Comparison of ENCODE assay signal across 7 cellular contexts in genomic region chr12:93571854-93572711, GRCh38. TPM values are rescaled to one million over a fixed set of nuclear protein-coding genes. Genes with fewer than 3 reads are reported as not detected.
DNase-seq lines count a peak whose midpoint lies in the region; TF ChIP-seq lines count a peak whose summit lies in the region.

TSS of gene SOCS2 (plus strand) at chr12:93572675. CDS start at chr12:93572898, 223 bp downstream.

- 4 to 6% methylated on average over 17 to 23 of the region's 71 CpGs for WGBS in thyroid gland, 2 donors

- no peaks in the 10 kb centered on the region for H3K79me2 ChIP-seq in Loucy (ENCODE audit: insufficient read depth, low read length)

- H4K20me1 ChIP-seq in Loucy (ENCODE audit: insufficient read depth, low read length, poor library complexity, severe bottlenecking): no peaks in the 10 kb centered on the region

- peaks cover 50% of the 10 kb centered on the region for H3K27me3 ChIP-seq in Loucy (ENCODE audit: insufficient read depth, low read length, poor library complexity, severe bottlenecking)
- no peaks in the 10 kb centered on the region for H3K27me3 ChIP-seq in muscle layer of colon (ENCODE audit: control insufficient read depth in 1 of 2, insufficient read depth in 2 of 2, low read length in 2 of 2)
- H3K27me3 ChIP-seq in thyroid gland: no peaks in the 10 kb centered on the region

- H3F3A ChIP-seq in Loucy (ENCODE audit: low read depth): no peaks in the 10 kb centered on the region

- TF ChIP-seq CTCF in Loucy (conservative IDR thresholded peaks at IDR 0.05; ENCODE audit: low read length) (no peak), epithelial cell of esophagus (IDR thresholded peaks at IDR 0.05; ENCODE audit: insufficient read depth, low read depth, low read length, missing control alignments) (no peak), thyroid gland (IDR thresholded peaks at IDR 0.05) (no peak)

- H3K9me3 ChIP-seq in Loucy (ENCODE audit: insufficient read depth, low read depth, low read length) (no peaks in the 10 kb centered on the region), muscle layer of colon (ENCODE audit: low read length) (no peaks in the 10 kb centered on the region), thyroid gland (no peaks in the 10 kb centered on the region)

- intact Hi-C loops in thyroid gland (cut with DNase I): loop anchor here (5.0 to 10.0 kb wide), 2 partner anchors 103 to 170 kb away; partner anchors contain the start of gene CRADD

- H3K4me1 ChIP-seq in Loucy (ENCODE audit: insufficient read depth, low read length, poor library complexity, severe bottlenecking) (peaks cover 4% of the 10 kb centered on the region), muscle layer of colon (ENCODE audit: insufficient read depth, low read length) (peaks cover 12% of the 10 kb centered on the region), thyroid gland (peaks cover 0 to 3% of the 10 kb centered on the region in 2 donors)

- peak; percentile 4 to 8 for DNase-seq in activated CD4-positive, alpha-beta T cell treated with anti-CD3 and anti-CD28 coated beads, Interleukin-2, amount 50 U/mL, for 4 hours
- DNase-seq in epithelial cell of esophagus (ENCODE audit: low read depth) (peak; percentile 36), thyroid gland (peak; percentile 41 to 43), OCI-M2 (lab: John Stamatoyannopoulos, UW; ENCODE audit: unreplicated experiment) (no peak)

- H3K4me3 ChIP-seq in Loucy (ENCODE audit: low read length, poor library complexity, severe bottlenecking): peak within 1 kb of the TSS; percentile 81
- peak within 1 kb of the TSS; percentile 71 for H3K4me3 ChIP-seq in epithelial cell of esophagus (ENCODE audit: low read length)
- peak within 1 kb of the TSS; percentile 95 to 99 for H3K4me3 ChIP-seq in muscle layer of colon (ENCODE audit: low read depth in 1 of 2, low read length in 2 of 2)
- H3K4me3 ChIP-seq in thyroid gland (replicated peaks in 1 of 3): peak within 1 kb of the TSS; percentile 58 to 79 (median 72)

- peak within 1 kb of the TSS; percentile 92 for H2AFZ ChIP-seq in Loucy (ENCODE audit: low read length)

- peak within 1 kb of the TSS; percentile 56 for H3K9ac ChIP-seq in Loucy (ENCODE audit: low read depth, low read length, poor library complexity, severe bottlenecking)
- peak within 1 kb of the TSS; percentile 58 for H3K9ac ChIP-seq in muscle layer of colon (ENCODE audit: low read length)

- peak; percentile 10 for TF ChIP-seq POLR2A in GM19193 (IDR thresholded peaks at IDR 0.05; ENCODE audit: extremely low read depth, insufficient read depth, insufficient read length)
- no peak for TF ChIP-seq POLR2A in thyroid gland (IDR thresholded peaks at IDR 0.05)

- H3K9me2 ChIP-seq in Loucy (replicated peaks; ENCODE audit: low read depth, low read length): no peaks in the 10 kb centered on the region

- H3K36me3 ChIP-seq in Loucy (ENCODE audit: insufficient read depth, low read length) (no peaks in the 10 kb centered on the region), muscle layer of colon (ENCODE audit: insufficient read depth, low read length) (no peaks in the 10 kb centered on the region), thyroid gland (peaks cover 5 to 11% of the 10 kb centered on the region in 2 donors)

- H3K27ac ChIP-seq in muscle layer of colon (ENCODE audit: low read depth, low read length) (peak within 1 kb of the TSS; percentile 99), thyroid gland (peak within 1 kb of the TSS; percentile 90 to 97 (median 95))

- peak within 1 kb of the TSS; percentile 97 for H3K4me2 ChIP-seq in Loucy (ENCODE audit: low read depth, low read length, poor library complexity, severe bottlenecking)

RNA-seq across cellular contexts. Expression of gene SOCS2, which starts in this region (rescaled TPM):
- total RNA-seq in thyroid gland: 10 to 100 TPM; 28.6 to 79.8 (median 66.9) TPM
